8 cellular contexts compared by ENCODE assay signal in genomic region chr1:212368073-212368484, GRCh38. TPM values are rescaled to one million over a fixed set of nuclear protein-coding genes. Genes with fewer than 3 reads are reported as not detected.
A peak's percentile ranks its signal among the peaks of the same experiment; 100 is the strongest.
DNase-seq lines count a peak whose midpoint lies in the region; ATAC-seq, FAIRE-seq and TF ChIP-seq lines count a peak whose summit lies in the region.

No MANE protein-coding gene starts in this region.

- H3K27me3 ChIP-seq in fibroblast of lung (ENCODE audit: control insufficient read depth, insufficient read depth, low read length): no peaks in the 10 kb centered on the region

- no peaks in the 10 kb centered on the region for H3K4me1 ChIP-seq in fibroblast of lung (ENCODE audit: control insufficient read depth, extremely low read depth, insufficient read depth, low read length)

- no peak overlapping the region for H3K27ac Mint-ChIP-seq in neural crest cell (ENCODE audit: unreplicated experiment)

- H3K9ac ChIP-seq in fibroblast of lung (ENCODE audit: insufficient read depth, low read length): no peak overlapping the region

- no peaks in the 10 kb centered on the region for H3K79me2 ChIP-seq in fibroblast of lung (ENCODE audit: control insufficient read depth, insufficient read depth, low read length)

- TF ChIP-seq CTCF in AG09319 (IDR thresholded peaks at IDR 0.05; ENCODE audit: low read depth, low read length): peak; percentile 95
- TF ChIP-seq CTCF in fibroblast of lung (conservative IDR thresholded peaks at IDR 0.05 in 1 of 2, IDR thresholded peaks at IDR 0.05 in 1 of 2; ENCODE audit: low read depth in 1 of 2, low read length in 2 of 2): peak; percentile 96 to 97
- peak; percentile 86 for TF ChIP-seq CTCF in neural crest cell (conservative IDR thresholded peaks at IDR 0.05)

- H3K9me3 ChIP-seq in fibroblast of lung (ENCODE audit: control insufficient read depth, insufficient read depth, low read depth, low read length): no peaks in the 10 kb centered on the region

- ATAC-seq in HG03280 (IDR thresholded peaks at IDR 0.05; ENCODE audit: unreplicated experiment): peak; percentile 88

- peaks cover 39% of the 10 kb centered on the region for H3K36me3 Mint-ChIP-seq in neural crest cell (ENCODE audit: low read depth)

- H3K4me3 ChIP-seq in fibroblast of lung (replicated peaks in 1 of 4; ENCODE audit: control extremely low read depth in 1 of 4, insufficient read depth in 1 of 4, low read depth in 3 of 4, low read length in 4 of 4): no peak overlapping the region

- H3K4me3 Mint-ChIP-seq in neural crest cell: no peak overlapping the region

- H3K4me2 ChIP-seq in fibroblast of lung (ENCODE audit: extremely low read depth, insufficient read depth, low read length): no peak overlapping the region

- no peak overlapping the region for H2AFZ ChIP-seq in fibroblast of lung (ENCODE audit: low read length)

- no peaks in the 10 kb centered on the region for H3K27me3 Mint-ChIP-seq in neural crest cell (ENCODE audit: low read depth)

- peak; percentile 89 for FAIRE-seq in GM18507 (lab: Jason Lieb, UNC)

- H3K9me3 Mint-ChIP-seq in neural crest cell: peaks cover 15% of the 10 kb centered on the region

- no peaks in the 10 kb centered on the region for H3K36me3 ChIP-seq in fibroblast of lung (ENCODE audit: control insufficient read depth, insufficient read depth, low read length)

- no peaks in the 10 kb centered on the region for H4K20me1 ChIP-seq in fibroblast of lung (ENCODE audit: control insufficient read depth, extremely low read depth, insufficient read depth, low read length)

- no peaks in the 10 kb centered on the region for H3K4me1 Mint-ChIP-seq in neural crest cell

- DNase-seq in AG09319 (ENCODE audit: extremely low read depth, low read depth) (peak; percentile 49), GM18507 (ENCODE audit: extremely low spot score, insufficient read length, low read depth) (peak; percentile 50), NCI-H82 treated with DMSO at 0.1 percent for 48 hours (lab: John Stamatoyannopoulos, UW; ENCODE audit: unreplicated experiment) (peak; percentile 63), fibroblast of lung (ENCODE audit: low read depth in 2 of 2) (peak; percentile 59 to 81), neural crest cell (ENCODE audit: low read depth, low spot score) (peak; percentile 24), ureter (ENCODE audit: low spot score) (peak; percentile 54)
- peak; percentile 17 to 32 for DNase-seq in activated CD8-positive, alpha-beta memory T cell treated with anti-CD3 and anti-CD28 coated beads for 4 hours (ENCODE audit: low read depth in 2 of 2)

- no peak overlapping the region for H3K27ac ChIP-seq in fibroblast of lung (ENCODE audit: insufficient read depth, low read length)

RNA-seq across cellular contexts. Expression of gene PACC1, which starts 46.6 kb away (rescaled TPM):
- 9.0 and 16.0 TPM in 2 replicates for total RNA-seq in fibroblast of lung
- 5.7 and 8.4 TPM in 2 replicates for polyA plus RNA-seq in fibroblast of lung
- 3.9 and 6.1 TPM in 2 replicates for polyA plus RNA-seq in fibroblast of lung (2012)
- 12.9 and 19.2 TPM in 2 replicates for polyA minus RNA-seq in fibroblast of lung (ENCODE audit: low replicate concordance)
- total RNA-seq in neural crest cell: 27.2 and 28.3 TPM in 2 replicates
- total RNA-seq in ureter: 4.5 TPM
